In the genomic region with DNA sequence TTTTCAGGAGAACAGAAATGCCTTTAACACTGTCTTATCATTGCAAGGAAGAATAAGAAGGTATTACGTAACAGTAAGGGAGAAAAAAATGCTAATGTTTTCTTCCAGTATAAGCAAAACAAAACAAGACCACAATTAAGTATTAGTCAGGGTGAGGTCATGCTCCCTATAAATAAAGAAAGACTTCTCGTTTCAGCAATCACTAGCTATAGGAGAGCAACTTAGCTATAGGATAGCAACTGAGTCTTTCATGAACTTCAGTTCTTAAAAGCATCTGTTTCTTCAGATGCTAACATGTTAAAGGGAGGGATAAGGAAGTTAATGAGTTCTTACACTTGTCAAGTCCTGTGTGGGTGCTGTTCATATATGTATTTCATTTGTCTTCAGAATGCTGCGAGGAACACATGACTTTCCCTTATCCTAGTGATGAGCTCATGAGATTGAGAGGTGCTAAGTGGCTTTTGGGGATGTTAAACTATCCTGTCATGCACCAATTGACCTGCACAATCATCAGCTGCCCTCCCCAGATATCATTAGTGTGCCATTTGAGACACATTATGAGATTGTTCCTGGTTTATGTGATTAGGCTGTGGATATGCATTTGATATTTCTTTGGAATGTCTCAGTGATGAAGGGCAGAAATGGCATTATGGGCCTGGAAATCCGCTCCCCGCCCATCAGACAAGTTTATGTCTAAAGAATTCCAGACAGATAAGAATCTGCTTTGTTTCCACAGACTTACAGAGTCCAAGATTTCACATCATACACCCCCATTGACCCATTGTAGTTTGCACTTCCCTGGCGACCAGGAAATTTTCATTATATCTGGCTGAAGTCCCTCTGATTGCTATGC, we compare ENCODE assay signal across 12 cellular contexts. TPM values are rescaled to one million over a fixed set of nuclear protein-coding genes. Genes with fewer than 3 reads are reported as not detected.
DNase-seq lines count a peak whose midpoint lies in the region; ATAC-seq and TF ChIP-seq lines count a peak whose summit lies in the region.
"Had no signal": no experiment of that assay in that cellular context is flagged by ENCODE, and none has a peak within 500 bp of the region (broad histone marks: within the 10 kb centered on the region; RNA-seq: fewer than 3 reads in every experiment).

No MANE protein-coding gene starts in this region.

- H3K27ac ChIP-seq in ACC112 (ENCODE audit: low read depth, low read length) (peak overlapping the region; percentile 98), lower lobe of right lung (peak overlapping the region; percentile 63)

- H3K9me3 ChIP-seq in lower lobe of right lung = no peaks in the 10 kb centered on the region

- DNase-seq in HS-5 (ENCODE audit: low read depth) = peak; percentile 89
- DNase-seq in astrocyte of the spinal cord (ENCODE audit: low read depth, low spot score) = peak; percentile 84
- no peak for DNase-seq in lower lobe of right lung
- no peak for DNase-seq in stimulated activated CD4-positive, alpha-beta T cell treated with anti-CD3 and anti-CD28 coated beads, Interleukin-4, amount 100 ng/mL, for 4 hours
- DNase-seq: activated CD8-positive, alpha-beta memory T cell treated with anti-CD3 and anti-CD28 coated beads, Interleukin-2, amount 50 U/mL, for 4 hours; CD8-positive, alpha-beta memory T cell; effector CD8-positive, alpha-beta T cell had no signal

- H3K36me3 ChIP-seq in ACC112 (ENCODE audit: insufficient read depth, low read length) (peaks cover 33% of the 10 kb centered on the region), lower lobe of right lung (no peaks in the 10 kb centered on the region)

- intact Hi-C loops in lower lobe of right lung (cut with DNase I) = no loop called here

- no peaks in the 10 kb centered on the region for H3K27me3 ChIP-seq in ACC112 (ENCODE audit: insufficient read depth, low read length)
- H3K27me3 ChIP-seq in lower lobe of right lung (ENCODE audit: low read depth) = no peaks in the 10 kb centered on the region

- in situ Hi-C loops in astrocyte of the spinal cord (cut with HindIII; ENCODE audit: low sequenced_read_pairs) = no loop called here

- no peak for ATAC-seq in lower lobe of right lung
- no peak for ATAC-seq in HG03025 (IDR thresholded peaks at IDR 0.05; ENCODE audit: low FRiP score, unreplicated experiment)
- ATAC-seq in HG02763 (IDR thresholded peaks at IDR 0.05; ENCODE audit: unreplicated experiment) = no peak
- no peak for ATAC-seq in HG03135 (IDR thresholded peaks at IDR 0.05; ENCODE audit: unreplicated experiment)
- ATAC-seq: natural killer cell treated with Interleukin-12 subunit alpha and Interleukin-12 subunit beta and Interleukin-15 and Interleukin-18, amount 100 ng/mL, for 72 hours had no signal

- TF ChIP-seq CTCF in astrocyte of the spinal cord (IDR thresholded peaks at IDR 0.05; ENCODE audit: low read depth, low read length) = no peak
- no peak for TF ChIP-seq CTCF in lower lobe of right lung (IDR thresholded peaks at IDR 0.05)

- H3K4me3 ChIP-seq in ACC112 (ENCODE audit: low read depth, low read length) (peak overlapping the region; percentile 25; the same call in 1 of the 2 replicates), astrocyte of the spinal cord (ENCODE audit: low read depth, low read length) (no peak overlapping the region), lower lobe of right lung (no peak overlapping the region)

- peaks cover 26% of the 10 kb centered on the region for H3K79me2 ChIP-seq in ACC112 (ENCODE audit: control insufficient read depth, insufficient read depth, low read length, unreplicated experiment)

- H3K4me1 ChIP-seq in ACC112 (ENCODE audit: control insufficient read depth, insufficient read depth, low read length, unreplicated experiment) (peaks cover 82% of the 10 kb centered on the region), lower lobe of right lung (peaks cover 59% of the 10 kb centered on the region)

- H2AFZ ChIP-seq in ACC112 (ENCODE audit: low read length, unreplicated experiment) = no peak overlapping the region

RNA-seq across cellular contexts. Expression of gene LAMA4, which starts 37.4 kb away (rescaled TPM):
- 91.2 TPM for total RNA-seq in lower lobe of right lung
- total RNA-seq: CD8-positive, alpha-beta memory T cell; natural killer cell treated with Interleukin-12 subunit alpha and Interleukin-12 subunit beta and Interleukin-15 and Interleukin-18, amount 100 ng/mL, for 72 hours had no signal

Comparison
In these comparisons a context has a peak if more than half of its experiments do, and no peak if none do; other contexts are left out.
1. DNase-seq: peak in HS-5 (single experiment) and astrocyte of the spinal cord (single experiment); none in lower lobe of right lung (single experiment) and stimulated activated CD4-positive, alpha-beta T cell treated with anti-CD3 and anti-CD28 coated beads, Interleukin-4, amount 100 ng/mL, for 4 hours (0 of 2).